In genomic region chr10:131972474-131973071, GRCh38 we compare ENCODE assay signal across 10 cellular contexts. TPM values are rescaled to one million over a fixed set of nuclear protein-coding genes. Genes with fewer than 3 reads are reported as not detected.
A peak's percentile ranks its signal among the peaks of the same experiment; 100 is the strongest.
DNase-seq lines count a peak whose midpoint lies in the region; ATAC-seq, FAIRE-seq and TF ChIP-seq lines count a peak whose summit lies in the region.
"Had no signal": no experiment of that assay in that cellular context is flagged by ENCODE, and none has a peak within 500 bp of the region (broad histone marks: within the 10 kb centered on the region; RNA-seq: fewer than 3 reads in every experiment).

No MANE protein-coding gene starts in this region.

- peak; percentile 62 for ATAC-seq in activated CD4-positive, alpha-beta T cell treated with anti-CD3 and anti-CD28 coated beads for 36 hours
- no peak for ATAC-seq in GM21367 (IDR thresholded peaks at IDR 0.05; ENCODE audit: unreplicated experiment)

- H3K27ac Mint-ChIP-seq in activated CD4-positive, alpha-beta T cell treated with anti-CD3 and anti-CD28 coated beads for 36 hours: peak overlapping the region; percentile 81
- H3K27ac Mint-ChIP-seq in activated T-helper 2 cell treated with anti-CD3 and anti-CD28 coated beads, Interferon-gamma antibody, Interleukin-2, Interleukin-4, amounts not matched to agents 10 μg/mL and 5 μg/mL and 100 μg/mL, durations not matched to agents 14 hours and 24 hours and 36 hours: peak overlapping the region; percentile 82
- H3K27ac Mint-ChIP-seq: dendritic cell treated with granulocyte-macrophage colony-stimulating factor and Interleukin-4, amounts not matched to agents 40 ng/mL and 50 ng/mL, for 4 days had no signal

- no peak overlapping the region for H3K9ac ChIP-seq in kidney (ENCODE audit: low read length in 2 of 2)
- H3K9ac ChIP-seq: KMS-11 had no signal

- POLR2A ChIA-PET in activated CD4-positive, alpha-beta T cell treated with anti-CD3 and anti-CD28 coated beads for 36 hours (lab: Charles Lee): interaction anchor here (0.6 to 1.0 kb wide), 3 partner anchors 28 to 175 kb away, joined by 3 to 5 read pairs (median 4); no protein-coding TSS in a partner anchor
- POLR2A ChIA-PET in HEK293T (lab: Yijun Ruan, JAX): no interaction called here

- peak overlapping the region; percentile 43 for H3K4me3 Mint-ChIP-seq in activated CD4-positive, alpha-beta T cell treated with anti-CD3 and anti-CD28 coated beads for 36 hours
- peak overlapping the region; percentile 68 for H3K4me3 Mint-ChIP-seq in activated T-helper 2 cell treated with anti-CD3 and anti-CD28 coated beads, Interferon-gamma antibody, Interleukin-2, Interleukin-4, amounts not matched to agents 10 μg/mL and 5 μg/mL and 100 μg/mL, durations not matched to agents 14 hours and 24 hours and 36 hours (ENCODE audit: low read depth)
- H3K4me3 Mint-ChIP-seq: dendritic cell treated with granulocyte-macrophage colony-stimulating factor and Interleukin-4, amounts not matched to agents 40 ng/mL and 50 ng/mL, for 4 days had no signal

- H3K27me3 Mint-ChIP-seq in activated CD4-positive, alpha-beta T cell treated with anti-CD3 and anti-CD28 coated beads for 36 hours: no peaks in the 10 kb centered on the region
- H3K27me3 Mint-ChIP-seq in activated T-helper 2 cell treated with anti-CD3 and anti-CD28 coated beads, Interferon-gamma antibody, Interleukin-2, Interleukin-4, amounts not matched to agents 10 μg/mL and 5 μg/mL and 100 μg/mL, durations not matched to agents 14 hours and 24 hours and 36 hours (ENCODE audit: low read depth): no peaks in the 10 kb centered on the region
- H3K27me3 Mint-ChIP-seq: dendritic cell treated with granulocyte-macrophage colony-stimulating factor and Interleukin-4, amounts not matched to agents 40 ng/mL and 50 ng/mL, for 4 days had no signal

- H3K4me1 Mint-ChIP-seq in activated CD4-positive, alpha-beta T cell treated with anti-CD3 and anti-CD28 coated beads for 36 hours: peaks cover 69% of the 10 kb centered on the region
- H3K4me1 Mint-ChIP-seq in activated T-helper 2 cell treated with anti-CD3 and anti-CD28 coated beads, Interferon-gamma antibody, Interleukin-2, Interleukin-4, amounts not matched to agents 10 μg/mL and 5 μg/mL and 100 μg/mL, durations not matched to agents 14 hours and 24 hours and 36 hours (ENCODE audit: low read depth): peaks cover 59% of the 10 kb centered on the region

- H3K36me3 ChIP-seq in kidney (ENCODE audit: control insufficient read depth in 1 of 2, insufficient read depth in 2 of 2, low read length in 2 of 2) (peaks cover 8 to 13% of the 10 kb centered on the region in 2 donors), testis (ENCODE audit: low read depth, missing control alignments) (no peaks in the 10 kb centered on the region)

- H3K9me3 ChIP-seq in kidney (ENCODE audit: control insufficient read depth in 1 of 2, low read length in 2 of 2): no peaks in the 10 kb centered on the region
- no peaks in the 10 kb centered on the region for H3K9me3 ChIP-seq in testis

- TF ChIP-seq CTCF in kidney (IDR thresholded peaks at IDR 0.05; ENCODE audit: borderline replicate concordance, extremely low read depth, insufficient read depth): no peak
- TF ChIP-seq CTCF in testis (IDR thresholded peaks at IDR 0.05): no peak

- peak; percentile 51 for DNase-seq in activated CD4-positive, alpha-beta T cell treated with anti-CD3 and anti-CD28 coated beads for 36 hours
- DNase-seq in activated CD4-positive, alpha-beta T cell treated with anti-CD3 and anti-CD28 coated beads for 1 hour: no peak
- DNase-seq in activated T-helper 2 cell treated with anti-CD3 and anti-CD28 coated beads, Interferon-gamma antibody, Interleukin-2, Interleukin-4, amounts not matched to agents 10 μg/mL and 5 μg/mL and 100 μg/mL, durations not matched to agents 14 hours and 24 hours and 36 hours (ENCODE audit: low spot score): peak; percentile 41
- DNase-seq in kidney (peak; percentile 91), testis (peak; percentile 69), HPDE6-E6E7 (ENCODE audit: extremely low spot score) (no peak), HEK293T (ENCODE audit: extremely low spot score) (no peak)

- H3K4me1 ChIP-seq in kidney (ENCODE audit: control insufficient read depth in 1 of 2, insufficient read depth in 1 of 2, low read depth in 1 of 2, low read length in 2 of 2) (peaks cover 12 to 30% of the 10 kb centered on the region in 2 donors), testis (peaks cover 13% of the 10 kb centered on the region)

- no peaks in the 10 kb centered on the region for H3K9me3 Mint-ChIP-seq in activated CD4-positive, alpha-beta T cell treated with anti-CD3 and anti-CD28 coated beads for 36 hours (ENCODE audit: low read depth)
- H3K9me3 Mint-ChIP-seq in activated T-helper 2 cell treated with anti-CD3 and anti-CD28 coated beads, Interferon-gamma antibody, Interleukin-2, Interleukin-4, amounts not matched to agents 10 μg/mL and 5 μg/mL and 100 μg/mL, durations not matched to agents 14 hours and 24 hours and 36 hours: no peaks in the 10 kb centered on the region
- H3K9me3 Mint-ChIP-seq: dendritic cell treated with granulocyte-macrophage colony-stimulating factor and Interleukin-4, amounts not matched to agents 40 ng/mL and 50 ng/mL, for 4 days had no signal

- H3K4me3 ChIP-seq in kidney (ENCODE audit: low read length in 2 of 2) (no peak overlapping the region), testis (no peak overlapping the region)

- CTCF ChIA-PET in activated CD4-positive, alpha-beta T cell treated with anti-CD3 and anti-CD28 coated beads for 36 hours (lab: Charles Lee): interaction anchor here (0.5 to 1.2 kb wide), 7 partner anchors 9 to 1628 kb away, joined by 3 to 4 read pairs (median 4); partner anchors contain the start of gene BNIP3
- CTCF ChIA-PET in HEK293T (lab: Yijun Ruan, JAX): interaction anchor here (0.6 to 1.0 kb wide), 2 partner anchors 65 to 99 kb away, joined by 3 read pairs; no protein-coding TSS in a partner anchor

- H3K27ac ChIP-seq in kidney (ENCODE audit: low read depth in 2 of 2, low read length in 2 of 2) (no peak overlapping the region), testis (peak overlapping the region in 1 of 2 donors; percentile 37)
- H3K27ac ChIP-seq: KMS-11 had no signal

- 36 to 44% methylated on average over 11 of the region's 11 CpGs for WGBS in testis, 2 donors

- TF ChIP-seq POLR2A in testis (IDR thresholded peaks at IDR 0.05): no peak

- peaks cover 79% of the 10 kb centered on the region for H3K36me3 Mint-ChIP-seq in activated CD4-positive, alpha-beta T cell treated with anti-CD3 and anti-CD28 coated beads for 36 hours (ENCODE audit: low read depth)
- H3K36me3 Mint-ChIP-seq in activated T-helper 2 cell treated with anti-CD3 and anti-CD28 coated beads, Interferon-gamma antibody, Interleukin-2, Interleukin-4, amounts not matched to agents 10 μg/mL and 5 μg/mL and 100 μg/mL, durations not matched to agents 14 hours and 24 hours and 36 hours (ENCODE audit: low read depth): peaks cover 83% of the 10 kb centered on the region

- H3K27me3 ChIP-seq in testis: no peaks in the 10 kb centered on the region

- FAIRE-seq in kidney (lab: Jason Lieb, UNC): no peak

- intact Hi-C loops in activated CD4-positive, alpha-beta T cell treated with anti-CD3 and anti-CD28 coated beads for 36 hours (cut with DNase I, micrococcal nuclease): no loop called here
- intact Hi-C loops in activated T-helper 2 cell treated with anti-CD3 and anti-CD28 coated beads, Interferon-gamma antibody, Interleukin-2, Interleukin-4, amounts not matched to agents 10 μg/mL and 5 μg/mL and 100 μg/mL, durations not matched to agents 14 hours and 24 hours and 36 hours (cut with micrococcal nuclease): loop anchor here (1.0 kb wide), 1 partner anchor 9 kb away; the partner anchor contains the start of gene BNIP3
- intact Hi-C loops in kidney (cut with DNase I) (no loop called here), testis (cut with DNase I; ENCODE audit: low total_unique reads) (no loop called here)

TF ChIP-seq in HEK293T, 16 proteins besides CTCF, POLR2A, EP300 and RAD21:
- TF ChIP-seq FOXA1 (IDR thresholded peaks at IDR 0.05) (no peak), FOXM1 (IDR thresholded peaks at IDR 0.05; ENCODE audit: borderline replicate concordance) (no peak), CTBP1 (IDR thresholded peaks at IDR 0.05; ENCODE audit: borderline replicate concordance) (no peak), HDGF (IDR thresholded peaks at IDR 0.05; ENCODE audit: borderline replicate concordance) (no peak), SP1 (IDR thresholded peaks at IDR 0.05) (no peak)
- TF ChIP-seq, protein P1, sequence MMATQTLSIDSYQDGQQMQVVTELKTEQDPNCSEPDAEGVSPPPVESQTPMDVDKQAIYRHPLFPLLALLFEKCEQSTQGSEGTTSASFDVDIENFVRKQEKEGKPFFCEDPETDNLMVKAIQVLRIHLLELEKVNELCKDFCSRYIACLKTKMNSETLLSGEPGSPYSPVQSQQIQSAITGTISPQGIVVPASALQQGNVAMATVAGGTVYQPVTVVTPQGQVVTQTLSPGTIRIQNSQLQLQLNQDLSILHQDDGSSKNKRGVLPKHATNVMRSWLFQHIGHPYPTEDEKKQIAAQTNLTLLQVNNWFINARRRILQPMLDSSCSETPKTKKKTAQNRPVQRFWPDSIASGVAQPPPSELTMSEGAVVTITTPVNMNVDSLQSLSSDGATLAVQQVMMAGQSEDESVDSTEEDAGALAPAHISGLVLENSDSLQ (IDR thresholded peaks at IDR 0.05): no peak

RNA-seq across cellular contexts. Expression of gene BNIP3, which starts 9.2 kb away (rescaled TPM):
- total RNA-seq in activated CD4-positive, alpha-beta T cell treated with anti-CD3 and anti-CD28 coated beads for 36 hours: 100 to 1,000 TPM; 200 to 256 TPM
- total RNA-seq in activated T-helper 2 cell treated with anti-CD3 and anti-CD28 coated beads, Interferon-gamma antibody, Interleukin-2, Interleukin-4, amounts not matched to agents 10 μg/mL and 5 μg/mL and 100 μg/mL, durations not matched to agents 14 hours and 24 hours and 36 hours: 93.3 and 99.0 TPM in 2 replicates
- 49.6 TPM for total RNA-seq in kidney
- 75.4 TPM for polyA plus RNA-seq in kidney (ENCODE audit: insufficient read depth, low read depth, low replicate concordance)
- 10 to 100 TPM; 61.5 to 93.4 TPM for total RNA-seq in testis
- polyA plus RNA-seq in testis (ENCODE audit: insufficient read depth, low read depth, low replicate concordance): 36.7 TPM

Comparison
In these comparisons a context has a peak if more than half of its experiments do, and no peak if none do; other contexts are left out.
1. DNase-seq: peak in activated CD4-positive, alpha-beta T cell treated with anti-CD3 and anti-CD28 coated beads for 36 hours (single experiment), activated T-helper 2 cell treated with anti-CD3 and anti-CD28 coated beads, Interferon-gamma antibody, Interleukin-2, Interleukin-4, amounts not matched to agents 10 μg/mL and 5 μg/mL and 100 μg/mL, durations not matched to agents 14 hours and 24 hours and 36 hours (single experiment), kidney (single experiment) and testis (single experiment); none in activated CD4-positive, alpha-beta T cell treated with anti-CD3 and anti-CD28 coated beads for 1 hour (single experiment), HPDE6-E6E7 (single experiment) and HEK293T (single experiment).